In genomic region chr6:155534678-155535077, GRCh38 we compare ENCODE assay signal across 2 cellular contexts.
TF ChIP-seq lines count a peak whose summit lies in the region.

No MANE protein-coding gene starts in this region.

TF ChIP-seq in HepG2, 621 proteins besides CTCF, POLR2A, EP300 and RAD21 (continued from another document):
- TF ChIP-seq ZNF660 (CRISPR knock-in tag; IDR thresholded peaks at IDR 0.05; ENCODE audit: borderline replicate concordance, low read depth), result no peak

TF ChIP-seq in HEK293, 187 proteins besides CTCF, POLR2A, EP300 and RAD21:
- TF ChIP-seq ATF2 (tag by site-specific recombination; IDR thresholded peaks at IDR 0.05; ENCODE audit: low read depth) (peak; percentile 63), ZNF223 (tag by site-specific recombination; IDR thresholded peaks at IDR 0.05) (no peak)
